Comparison of ENCODE assay signal across 20 cellular contexts in genomic region chr12:73517859-73518258, GRCh38.
DNase-seq lines count a peak whose midpoint lies in the region; ATAC-seq, FAIRE-seq and TF ChIP-seq lines count a peak whose summit lies in the region.
"Had no signal": no experiment of that assay in that cellular context is flagged by ENCODE, and none has a peak within 500 bp of the region (broad histone marks: within the 10 kb centered on the region; RNA-seq: fewer than 3 reads in every experiment).

No MANE protein-coding gene starts in this region.

- no peaks in the 10 kb centered on the region for H3K79me1 ChIP-seq in IMR-90 (ENCODE audit: low read depth in 1 of 2, low read length in 2 of 2)
- H3K79me1 ChIP-seq in H1 (ENCODE audit: low read depth, low read length), result no peaks in the 10 kb centered on the region

- H3K9me3 ChIP-seq in A549, result 0 out of 3 replicates have a peak, but pooled peaks cover 13% of the 10 kb centered on the region
- H3K9me3 ChIP-seq in IMR-90 (ENCODE audit: control insufficient read depth, insufficient read depth, low read length), result peaks cover 5% of the 10 kb centered on the region; the same call in 1 of the 2 replicates
- H3K9me3 ChIP-seq in H1 (ENCODE audit: insufficient read depth in 2 of 2, low read depth in 1 of 2, low read length in 1 of 2), result peaks cover 0 to 7% of the 10 kb centered on the region in 2 experiments; a peak in 1 of 4 replicates
- no peaks in the 10 kb centered on the region for H3K9me3 ChIP-seq in thyroid gland
- H3K9me3 ChIP-seq: Caco-2 had no signal

- H3K4me1 ChIP-seq in A549 (no peaks in the 10 kb centered on the region), IMR-90 (ENCODE audit: control insufficient read depth, insufficient read depth, low read length) (no peaks in the 10 kb centered on the region), H1 (replicated peaks in 1 of 4; ENCODE audit: control insufficient read depth in 3 of 4, insufficient read depth in 4 of 4, low read length in 3 of 4) (no peaks in the 10 kb centered on the region), thyroid gland (no peaks in the 10 kb centered on the region)
- H3K4me1 ChIP-seq: BLaER1 treated with 17β-estradiol and CSF1 and Interleukin-3, amounts not matched to agents 10 nM and 100 nM; Caco-2 had no signal

- FAIRE-seq in A549 (lab: Jason Lieb, UNC) (no peak), H1 (lab: Jason Lieb, UNC) (no peak)
- FAIRE-seq: A204.1, D721Med, G401.6, GM12891, GM19239 had no signal

- H3K18ac ChIP-seq in IMR-90 (ENCODE audit: low read depth, low read length), result no peak overlapping the region
- H3K18ac ChIP-seq in H1 (ENCODE audit: extremely low read depth, low read length), result no peak overlapping the region

- H2BK20ac ChIP-seq in IMR-90 (ENCODE audit: low read depth, low read length), result no peak overlapping the region
- H2BK20ac ChIP-seq in H1 (ENCODE audit: low read length), result no peak overlapping the region

- TF ChIP-seq RAD21 in A549 (conservative IDR thresholded peaks at IDR 0.05 in 1 of 2, IDR thresholded peaks at IDR 0.05 in 1 of 2) (no peak), IMR-90 (IDR thresholded peaks at IDR 0.05; ENCODE audit: low read length) (no peak), H1 (IDR thresholded peaks at IDR 0.05 in 1 of 2, conservative IDR thresholded peaks at IDR 0.05 in 1 of 2; ENCODE audit: low read depth in 2 of 2, low read length in 2 of 2) (no peak)

- H4K5ac ChIP-seq in IMR-90 (ENCODE audit: low read depth, low read length) (no peak overlapping the region), H1 (ENCODE audit: insufficient read length, low read depth, low read length) (no peak overlapping the region)

- dilution Hi-C loops in IMR-90 (cut with HindIII; ENCODE audit: low sequenced_read_pairs, unreplicated experiment), result no loop called here

- H3K23me2 ChIP-seq in H1 (ENCODE audit: low read depth, low read length), result no peaks in the 10 kb centered on the region

- H3K27ac ChIP-seq in A549 (no peak overlapping the region), IMR-90 (ENCODE audit: insufficient read depth, low read length) (no peak overlapping the region), H1 (ENCODE audit: low read depth, low read length) (no peak overlapping the region), thyroid gland (no peak overlapping the region)
- H3K27ac ChIP-seq: BLaER1 treated with 17β-estradiol and CSF1 and Interleukin-3, amounts not matched to agents 10 nM and 100 nM; C4-2B had no signal

- no peaks in the 10 kb centered on the region for H3K36me3 ChIP-seq in IMR-90 (ENCODE audit: control insufficient read depth, insufficient read depth, low read length)
- no peaks in the 10 kb centered on the region for H3K36me3 ChIP-seq in H1 (ENCODE audit: control insufficient read depth in 2 of 4, insufficient read depth in 4 of 4, low read length in 3 of 4)
- no peaks in the 10 kb centered on the region for H3K36me3 ChIP-seq in thyroid gland
- H3K36me3 ChIP-seq: BLaER1 treated with 17β-estradiol and CSF1 and Interleukin-3, amounts not matched to agents 10 nM and 100 nM had no signal

- no peak overlapping the region for H2BK5ac ChIP-seq in IMR-90 (ENCODE audit: low read depth, low read length, poor library complexity, severe bottlenecking)
- no peak overlapping the region for H2BK5ac ChIP-seq in H1 (ENCODE audit: low read depth, low read length)

- no peak for TF ChIP-seq EP300 in A549 (IDR thresholded peaks at IDR 0.05)
- no peak for TF ChIP-seq EP300 in H1 (IDR thresholded peaks at IDR 0.05; ENCODE audit: borderline replicate concordance in 1 of 2, low read depth in 2 of 2, low read length in 2 of 2)

- 0% methylated on average over 1 of the region's 1 CpG for WGBS in A549 (ENCODE audit: missing lambda C conversion rate)
- WGBS in IMR-90 (ENCODE audit: extremely low coverage in 2 of 2, insufficient read length in 1 of 2), 2 experiments, result no CpG with 5 or more reads among the region's 1 CpG
- 0% methylated on average over 1 of the region's 1 CpG; no CpG with 5 or more reads in 1 of the 2 experiments for WGBS in H1 (ENCODE audit: extremely low coverage in 1 of 2, insufficient coverage in 1 of 2, insufficient read length in 1 of 2, insufficient replicate concordance in 2 of 2, low coverage in 1 of 2, low lambda C conversion rate in 2 of 2, missing lambda C conversion rate in 1 of 2), 2 experiments
- WGBS in thyroid gland, 2 donors, result 0% methylated on average over 1 of the region's 1 CpG

- H2BK15ac ChIP-seq in IMR-90 (ENCODE audit: low read depth, low read length), result no peak overlapping the region
- H2BK15ac ChIP-seq in H1 (ENCODE audit: low read length), result no peak overlapping the region

- POLR2A ChIA-PET in A549 (lab: Yijun Ruan, JAX) (no interaction called here), IMR-90 (lab: Charles Lee; ENCODE audit: unreplicated experiment) (no interaction called here), H1 (lab: Charles Lee; ENCODE audit: partially characterized antibody) (interaction anchor here (0.7 kb wide), 1 partner anchor 497 kb away, joined by 3 read pairs; no protein-coding TSS in a partner anchor)

- H3K4me2 ChIP-seq in A549 (no peak overlapping the region), IMR-90 (ENCODE audit: low read depth, low read length) (no peak overlapping the region), H1 (ENCODE audit: insufficient read depth in 1 of 2, low read depth in 2 of 2, low read length in 2 of 2) (no peak overlapping the region)
- H3K4me2 ChIP-seq: BLaER1 treated with 17β-estradiol and CSF1 and Interleukin-3, amounts not matched to agents 10 nM and 100 nM had no signal

- TF ChIP-seq POLR2A in A549 (IDR thresholded peaks at IDR 0.05; ENCODE audit: low read length), result no peak
- no peak for TF ChIP-seq POLR2A in IMR-90 (IDR thresholded peaks at IDR 0.05; ENCODE audit: low read depth, low read length)
- TF ChIP-seq POLR2A in H1 (IDR thresholded peaks at IDR 0.05; ENCODE audit: control extremely low read depth in 1 of 2, low read depth in 2 of 2, low read length in 2 of 2), result no peak
- no peak for TF ChIP-seq POLR2A in thyroid gland (IDR thresholded peaks at IDR 0.05)

- CTCF ChIA-PET in A549 (lab: Yijun Ruan, JAX) (no interaction called here), IMR-90 (lab: Yijun Ruan, JAX) (no interaction called here), H1 (lab: Charles Lee; ENCODE audit: partially characterized antibody) (no interaction called here)

- no peak overlapping the region for H3K4me3 ChIP-seq in A549
- H3K4me3 ChIP-seq in IMR-90 (ENCODE audit: insufficient read depth, low read depth, low read length), result no peak overlapping the region
- H3K4me3 ChIP-seq in H1 (ENCODE audit: extremely low read depth in 1 of 4, insufficient read depth in 2 of 4, low read depth in 3 of 4, low read length in 4 of 4), result no peak overlapping the region
- no peak overlapping the region for H3K4me3 ChIP-seq in thyroid gland (replicated peaks in 1 of 3)
- H3K4me3 ChIP-seq: BLaER1 treated with 17β-estradiol and CSF1 and Interleukin-3, amounts not matched to agents 10 nM and 100 nM had no signal

- DNase-seq in A549 (ENCODE audit: low read depth in 1 of 2, low spot score in 1 of 2) (no peak), IMR-90 (no peak), H1 (ENCODE audit: low read depth in 1 of 2, low spot score in 2 of 2) (no peak), thyroid gland (no peak)
- DNase-seq: 8988T; AML-193; Caco-2; Calu3; CD4-positive, alpha-beta T cell; CD8-positive, alpha-beta T cell; DMS79 treated with DMSO at 0.1 percent for 48 hours; GF-D8 had no signal

- no peak overlapping the region for H2AK9ac ChIP-seq in IMR-90 (replicated peaks; ENCODE audit: low read depth, low read length, poor library complexity)

- H3K4ac ChIP-seq in IMR-90 (ENCODE audit: low read depth, low read length) (no peak overlapping the region), H1 (replicated peaks; ENCODE audit: insufficient read length, low read depth, low read length) (no peak overlapping the region)

- no peak overlapping the region for H2BK12ac ChIP-seq in H1 (ENCODE audit: low read depth, low read length)

- H4K8ac ChIP-seq in IMR-90 (ENCODE audit: low read depth in 2 of 2, low read length in 2 of 2) (no peak overlapping the region), H1 (ENCODE audit: extremely low read depth, insufficient read depth, low read length) (no peak overlapping the region)

- no TSS peak for BruUV-seq in IMR-90 (replicated peaks; lab: Mats Ljungman, UMichigan)

- H3K79me2 ChIP-seq in H1 (ENCODE audit: control insufficient read depth in 1 of 2, insufficient read depth in 2 of 2, low read length in 2 of 2), result no peaks in the 10 kb centered on the region

- no peaks in the 10 kb centered on the region for H4K20me1 ChIP-seq in IMR-90 (ENCODE audit: insufficient read depth, low read length)
- no peaks in the 10 kb centered on the region for H4K20me1 ChIP-seq in H1 (replicated peaks in 1 of 2; ENCODE audit: control insufficient read depth in 1 of 2, insufficient read depth in 2 of 2, low read length in 2 of 2)
- H4K20me1 ChIP-seq: BLaER1 treated with 17β-estradiol and CSF1 and Interleukin-3, amounts not matched to agents 10 nM and 100 nM had no signal

- H2AK5ac ChIP-seq in IMR-90 (ENCODE audit: low read depth, low read length), result no peak overlapping the region
- H2AK5ac ChIP-seq in H1 (ENCODE audit: low read depth, low read length), result no peak overlapping the region

- intact Hi-C loops in IMR-90 (cut with micrococcal nuclease) (no loop called here), thyroid gland (cut with DNase I) (no loop called here)

- H2BK120ac ChIP-seq in IMR-90 (ENCODE audit: low read depth, low read length) (no peak overlapping the region), H1 (replicated peaks; ENCODE audit: low read depth, low read length) (no peak overlapping the region)

- H3K27me3 ChIP-seq in IMR-90 (ENCODE audit: control insufficient read depth, insufficient read depth, low read length) (no peaks in the 10 kb centered on the region), H1 (replicated peaks in 1 of 4; ENCODE audit: control insufficient read depth in 3 of 4, extremely low read depth in 1 of 4, insufficient read depth in 3 of 4, low read length in 3 of 4) (no peaks in the 10 kb centered on the region), thyroid gland (no peaks in the 10 kb centered on the region)
- H3K27me3 ChIP-seq: BLaER1 treated with 17β-estradiol and CSF1 and Interleukin-3, amounts not matched to agents 10 nM and 100 nM had no signal

- H3K23ac ChIP-seq in IMR-90 (ENCODE audit: low read depth, low read length), result no peak overlapping the region
- no peak overlapping the region for H3K23ac ChIP-seq in H1 (ENCODE audit: insufficient read length)

- H4K91ac ChIP-seq in IMR-90 (ENCODE audit: insufficient read depth, low read depth, low read length), result no peak overlapping the region
- no peak overlapping the region for H4K91ac ChIP-seq in H1 (replicated peaks; ENCODE audit: insufficient read length, low read length)

- H3K9me1 ChIP-seq in IMR-90 (ENCODE audit: insufficient read depth, low read length), result no peaks in the 10 kb centered on the region

- in situ Hi-C loops in IMR-90 (cut with MboI; ENCODE audit: low sequenced_read_pairs), result no loop called here

- TF ChIP-seq CTCF in A549 (IDR thresholded peaks at IDR 0.05) (no peak), IMR-90 (conservative IDR thresholded peaks at IDR 0.05; ENCODE audit: low read depth, low read length) (no peak), H1 (IDR thresholded peaks at IDR 0.05; ENCODE audit: control extremely low read depth in 1 of 3, insufficient read depth in 1 of 3, low read depth in 1 of 3, low read length in 3 of 3) (no peak), thyroid gland (IDR thresholded peaks at IDR 0.05) (no peak)

- H2AFZ ChIP-seq in IMR-90 (replicated peaks; ENCODE audit: low read length, poor library complexity) (no peak overlapping the region), H1 (ENCODE audit: low read length) (no peak overlapping the region)

- ATAC-seq in A549 (no peak), IMR-90 (ENCODE audit: low read depth) (no peak), HG02852 (IDR thresholded peaks at IDR 0.05; ENCODE audit: unreplicated experiment) (no peak)
- ATAC-seq: CD8-positive, alpha-beta T cell had no signal

- H3K14ac ChIP-seq in IMR-90 (replicated peaks; ENCODE audit: low read depth, low read length), result no peak overlapping the region
- no peak overlapping the region for H3K14ac ChIP-seq in H1 (ENCODE audit: insufficient read length)

- H3K56ac ChIP-seq in IMR-90 (ENCODE audit: extremely low read depth, insufficient read depth, low read length) (no peak overlapping the region), H1 (replicated peaks; ENCODE audit: insufficient read length, low read depth, low read length) (no peak overlapping the region)

- H3K9ac ChIP-seq in IMR-90 (ENCODE audit: low read depth, low read length), result no peak overlapping the region
- H3K9ac ChIP-seq in H1 (replicated peaks in 1 of 4; ENCODE audit: extremely low read depth in 1 of 4, low read depth in 3 of 4, low read length in 3 of 4), result no peak overlapping the region
- H3K9ac ChIP-seq: BLaER1 treated with 17β-estradiol and CSF1 and Interleukin-3, amounts not matched to agents 10 nM and 100 nM had no signal

Comparison
In these comparisons a context has a peak if more than half of its experiments do, and no peak if none do; other contexts are left out.
1. Of the 18 proteins assayed by ChIP-seq in both H1 and A549: peak only in H1: none; only in A549: none; in both: MAFK; in neither: 17.